ENCODE assay signal across 2 cellular contexts in the genomic region with DNA sequence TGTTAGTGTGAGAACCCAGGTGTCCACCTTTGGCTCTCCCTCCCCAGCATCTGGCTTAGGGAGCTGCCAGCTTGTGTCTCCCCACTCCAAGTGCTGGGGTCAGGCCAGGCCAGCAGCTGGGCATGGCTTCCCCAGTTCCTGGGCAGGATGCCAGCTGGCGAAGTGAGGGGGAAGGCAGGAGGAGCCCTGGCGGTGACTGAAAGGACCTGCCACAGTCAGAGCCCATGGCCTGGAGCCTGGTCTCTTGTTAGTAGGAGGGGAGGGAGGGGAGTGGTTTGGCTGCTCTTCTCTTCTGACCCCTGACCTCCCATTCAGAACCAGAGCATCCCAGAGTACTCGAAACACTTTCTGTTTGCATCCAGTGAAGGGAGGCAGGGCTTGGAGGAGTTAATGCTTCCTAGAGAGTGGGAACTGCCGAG.
TF ChIP-seq lines count a peak whose summit lies in the region.

No MANE protein-coding gene starts in this region.

TF ChIP-seq in IMR-90, 13 proteins besides CTCF, POLR2A, EP300 and RAD21:
- TF ChIP-seq, protein P1, sequence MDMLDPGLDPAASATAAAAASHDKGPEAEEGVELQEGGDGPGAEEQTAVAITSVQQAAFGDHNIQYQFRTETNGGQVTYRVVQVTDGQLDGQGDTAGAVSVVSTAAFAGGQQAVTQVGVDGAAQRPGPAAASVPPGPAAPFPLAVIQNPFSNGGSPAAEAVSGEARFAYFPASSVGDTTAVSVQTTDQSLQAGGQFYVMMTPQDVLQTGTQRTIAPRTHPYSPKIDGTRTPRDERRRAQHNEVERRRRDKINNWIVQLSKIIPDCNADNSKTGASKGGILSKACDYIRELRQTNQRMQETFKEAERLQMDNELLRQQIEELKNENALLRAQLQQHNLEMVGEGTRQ (IDR thresholded peaks at IDR 0.05; ENCODE audit: low read depth, low read length): no peak
- TF ChIP-seq, protein P2, sequence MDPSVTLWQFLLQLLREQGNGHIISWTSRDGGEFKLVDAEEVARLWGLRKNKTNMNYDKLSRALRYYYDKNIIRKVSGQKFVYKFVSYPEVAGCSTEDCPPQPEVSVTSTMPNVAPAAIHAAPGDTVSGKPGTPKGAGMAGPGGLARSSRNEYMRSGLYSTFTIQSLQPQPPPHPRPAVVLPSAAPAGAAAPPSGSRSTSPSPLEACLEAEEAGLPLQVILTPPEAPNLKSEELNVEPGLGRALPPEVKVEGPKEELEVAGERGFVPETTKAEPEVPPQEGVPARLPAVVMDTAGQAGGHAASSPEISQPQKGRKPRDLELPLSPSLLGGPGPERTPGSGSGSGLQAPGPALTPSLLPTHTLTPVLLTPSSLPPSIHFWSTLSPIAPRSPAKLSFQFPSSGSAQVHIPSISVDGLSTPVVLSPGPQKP (IDR thresholded peaks at IDR 0.05; ENCODE audit: borderline replicate concordance, low read depth, low read length): no peak
- TF ChIP-seq NFE2L2 (IDR thresholded peaks at IDR 0.05; ENCODE audit: low read depth, low read length) (no peak), MXI1 (IDR thresholded peaks at IDR 0.05; ENCODE audit: borderline replicate concordance, low read depth, low read length) (no peak), RCOR1 (IDR thresholded peaks at IDR 0.05; ENCODE audit: insufficient replicate concordance, low read length) (peak; percentile 54), SMC3 (IDR thresholded peaks at IDR 0.05; ENCODE audit: low read depth, low read length) (peak; percentile 22), FOS (IDR thresholded peaks at IDR 0.05; ENCODE audit: low read depth, low read length) (no peak), CHD1 (IDR thresholded peaks at IDR 0.05; ENCODE audit: low read depth, low read length) (no peak), CEBPB (IDR thresholded peaks at IDR 0.05; ENCODE audit: low read depth, low read length) (no peak), RFX5 (IDR thresholded peaks at IDR 0.05; ENCODE audit: low read depth, low read length) (no peak), BHLHE40 (IDR thresholded peaks at IDR 0.05; ENCODE audit: low read depth, low read length) (no peak), MAZ (IDR thresholded peaks at IDR 0.05; ENCODE audit: borderline replicate concordance, low read depth, low read length) (peak; percentile 70; the same call in 1 of the 2 replicates)

TF ChIP-seq in GM12878, 131 proteins besides CTCF, POLR2A, EP300 and RAD21:
- TF ChIP-seq, protein P3, sequence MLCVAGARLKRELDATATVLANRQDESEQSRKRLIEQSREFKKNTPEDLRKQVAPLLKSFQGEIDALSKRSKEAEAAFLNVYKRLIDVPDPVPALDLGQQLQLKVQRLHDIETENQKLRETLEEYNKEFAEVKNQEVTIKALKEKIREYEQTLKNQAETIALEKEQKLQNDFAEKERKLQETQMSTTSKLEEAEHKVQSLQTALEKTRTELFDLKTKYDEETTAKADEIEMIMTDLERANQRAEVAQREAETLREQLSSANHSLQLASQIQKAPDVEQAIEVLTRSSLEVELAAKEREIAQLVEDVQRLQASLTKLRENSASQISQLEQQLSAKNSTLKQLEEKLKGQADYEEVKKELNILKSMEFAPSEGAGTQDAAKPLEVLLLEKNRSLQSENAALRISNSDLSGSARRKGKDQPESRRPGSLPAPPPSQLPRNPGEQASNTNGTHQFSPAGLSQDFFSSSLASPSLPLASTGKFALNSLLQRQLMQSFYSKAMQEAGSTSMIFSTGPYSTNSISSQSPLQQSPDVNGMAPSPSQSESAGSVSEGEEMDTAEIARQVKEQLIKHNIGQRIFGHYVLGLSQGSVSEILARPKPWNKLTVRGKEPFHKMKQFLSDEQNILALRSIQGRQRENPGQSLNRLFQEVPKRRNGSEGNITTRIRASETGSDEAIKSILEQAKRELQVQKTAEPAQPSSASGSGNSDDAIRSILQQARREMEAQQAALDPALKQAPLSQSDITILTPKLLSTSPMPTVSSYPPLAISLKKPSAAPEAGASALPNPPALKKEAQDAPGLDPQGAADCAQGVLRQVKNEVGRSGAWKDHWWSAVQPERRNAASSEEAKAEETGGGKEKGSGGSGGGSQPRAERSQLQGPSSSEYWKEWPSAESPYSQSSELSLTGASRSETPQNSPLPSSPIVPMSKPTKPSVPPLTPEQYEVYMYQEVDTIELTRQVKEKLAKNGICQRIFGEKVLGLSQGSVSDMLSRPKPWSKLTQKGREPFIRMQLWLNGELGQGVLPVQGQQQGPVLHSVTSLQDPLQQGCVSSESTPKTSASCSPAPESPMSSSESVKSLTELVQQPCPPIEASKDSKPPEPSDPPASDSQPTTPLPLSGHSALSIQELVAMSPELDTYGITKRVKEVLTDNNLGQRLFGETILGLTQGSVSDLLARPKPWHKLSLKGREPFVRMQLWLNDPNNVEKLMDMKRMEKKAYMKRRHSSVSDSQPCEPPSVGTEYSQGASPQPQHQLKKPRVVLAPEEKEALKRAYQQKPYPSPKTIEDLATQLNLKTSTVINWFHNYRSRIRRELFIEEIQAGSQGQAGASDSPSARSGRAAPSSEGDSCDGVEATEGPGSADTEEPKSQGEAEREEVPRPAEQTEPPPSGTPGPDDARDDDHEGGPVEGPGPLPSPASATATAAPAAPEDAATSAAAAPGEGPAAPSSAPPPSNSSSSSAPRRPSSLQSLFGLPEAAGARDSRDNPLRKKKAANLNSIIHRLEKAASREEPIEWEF (IDR thresholded peaks at IDR 0.05; ENCODE audit: insufficient replicate concordance, low read depth, low read length): no peak
- TF ChIP-seq, protein P4, sequence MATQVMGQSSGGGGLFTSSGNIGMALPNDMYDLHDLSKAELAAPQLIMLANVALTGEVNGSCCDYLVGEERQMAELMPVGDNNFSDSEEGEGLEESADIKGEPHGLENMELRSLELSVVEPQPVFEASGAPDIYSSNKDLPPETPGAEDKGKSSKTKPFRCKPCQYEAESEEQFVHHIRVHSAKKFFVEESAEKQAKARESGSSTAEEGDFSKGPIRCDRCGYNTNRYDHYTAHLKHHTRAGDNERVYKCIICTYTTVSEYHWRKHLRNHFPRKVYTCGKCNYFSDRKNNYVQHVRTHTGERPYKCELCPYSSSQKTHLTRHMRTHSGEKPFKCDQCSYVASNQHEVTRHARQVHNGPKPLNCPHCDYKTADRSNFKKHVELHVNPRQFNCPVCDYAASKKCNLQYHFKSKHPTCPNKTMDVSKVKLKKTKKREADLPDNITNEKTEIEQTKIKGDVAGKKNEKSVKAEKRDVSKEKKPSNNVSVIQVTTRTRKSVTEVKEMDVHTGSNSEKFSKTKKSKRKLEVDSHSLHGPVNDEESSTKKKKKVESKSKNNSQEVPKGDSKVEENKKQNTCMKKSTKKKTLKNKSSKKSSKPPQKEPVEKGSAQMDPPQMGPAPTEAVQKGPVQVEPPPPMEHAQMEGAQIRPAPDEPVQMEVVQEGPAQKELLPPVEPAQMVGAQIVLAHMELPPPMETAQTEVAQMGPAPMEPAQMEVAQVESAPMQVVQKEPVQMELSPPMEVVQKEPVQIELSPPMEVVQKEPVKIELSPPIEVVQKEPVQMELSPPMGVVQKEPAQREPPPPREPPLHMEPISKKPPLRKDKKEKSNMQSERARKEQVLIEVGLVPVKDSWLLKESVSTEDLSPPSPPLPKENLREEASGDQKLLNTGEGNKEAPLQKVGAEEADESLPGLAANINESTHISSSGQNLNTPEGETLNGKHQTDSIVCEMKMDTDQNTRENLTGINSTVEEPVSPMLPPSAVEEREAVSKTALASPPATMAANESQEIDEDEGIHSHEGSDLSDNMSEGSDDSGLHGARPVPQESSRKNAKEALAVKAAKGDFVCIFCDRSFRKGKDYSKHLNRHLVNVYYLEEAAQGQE (IDR thresholded peaks at IDR 0.05; ENCODE audit: low read depth, low read length): no peak
- TF ChIP-seq SUPT20H (IDR thresholded peaks at IDR 0.05; ENCODE audit: borderline replicate concordance, control insufficient read depth, low read depth, low read length) (no peak), EED (IDR thresholded peaks at IDR 0.05; ENCODE audit: low read depth) (no peak), NR2F1 (conservative IDR thresholded peaks at IDR 0.05) (no peak)
- TF ChIP-seq, protein P5, sequence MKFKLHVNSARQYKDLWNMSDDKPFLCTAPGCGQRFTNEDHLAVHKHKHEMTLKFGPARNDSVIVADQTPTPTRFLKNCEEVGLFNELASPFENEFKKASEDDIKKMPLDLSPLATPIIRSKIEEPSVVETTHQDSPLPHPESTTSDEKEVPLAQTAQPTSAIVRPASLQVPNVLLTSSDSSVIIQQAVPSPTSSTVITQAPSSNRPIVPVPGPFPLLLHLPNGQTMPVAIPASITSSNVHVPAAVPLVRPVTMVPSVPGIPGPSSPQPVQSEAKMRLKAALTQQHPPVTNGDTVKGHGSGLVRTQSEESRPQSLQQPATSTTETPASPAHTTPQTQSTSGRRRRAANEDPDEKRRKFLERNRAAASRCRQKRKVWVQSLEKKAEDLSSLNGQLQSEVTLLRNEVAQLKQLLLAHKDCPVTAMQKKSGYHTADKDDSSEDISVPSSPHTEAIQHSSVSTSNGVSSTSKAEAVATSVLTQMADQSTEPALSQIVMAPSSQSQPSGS (IDR thresholded peaks at IDR 0.05; ENCODE audit: low read length): no peak
